In genomic region chr17:3957735-3958134, GRCh38 we compare ENCODE assay signal across 20 cellular contexts. TPM values are rescaled to one million over a fixed set of nuclear protein-coding genes. Genes with fewer than 3 reads are reported as not detected.
A peak's percentile ranks its signal among the peaks of the same experiment; 100 is the strongest.
DNase-seq lines count a peak whose midpoint lies in the region; ATAC-seq and TF ChIP-seq lines count a peak whose summit lies in the region.
"Had no signal": no experiment of that assay in that cellular context is flagged by ENCODE, and none has a peak within 500 bp of the region (broad histone marks: within the 10 kb centered on the region; RNA-seq: fewer than 3 reads in every experiment).

No MANE protein-coding gene starts in this region.

- TF ChIP-seq CTCF in SK-N-SH (IDR thresholded peaks at IDR 0.05) (no peak), ascending aorta (IDR thresholded peaks at IDR 0.05) (no peak)

- H3K9me3 ChIP-seq in SK-N-SH: no peaks in the 10 kb centered on the region
- H3K9me3 ChIP-seq in KOPT-K1 (ENCODE audit: insufficient read depth, low read length, poor library complexity, severe bottlenecking): no peaks in the 10 kb centered on the region
- H3K9me3 ChIP-seq in naive thymus-derived CD4-positive, alpha-beta T cell (ENCODE audit: control insufficient read depth in 2 of 3, low read length in 3 of 3): no peaks in the 10 kb centered on the region
- H3K9me3 ChIP-seq in ascending aorta: no peaks in the 10 kb centered on the region

- peaks cover 0 to 16% of the 10 kb centered on the region in 2 experiments; a peak in 1 of 4 replicates for H3K4me1 ChIP-seq in SK-N-SH (ENCODE audit: control insufficient read depth in 1 of 2, insufficient read depth in 2 of 2, low read depth in 1 of 2, low read length in 1 of 2)
- H3K4me1 ChIP-seq in naive thymus-derived CD4-positive, alpha-beta T cell (ENCODE audit: control insufficient read depth in 2 of 2, insufficient read depth in 2 of 2, low read length in 2 of 2): peaks cover 37 to 51% of the 10 kb centered on the region in 2 donors
- H3K4me1 ChIP-seq in ascending aorta: peaks cover 0 to 15% of the 10 kb centered on the region in 2 donors
- H3K4me1 ChIP-seq: foreskin keratinocyte had no signal

- peaks cover 8% of the 10 kb centered on the region; the same call in 1 of the 2 replicates for H3K27me3 ChIP-seq in SK-N-SH (ENCODE audit: insufficient read depth)
- no peaks in the 10 kb centered on the region for H3K27me3 ChIP-seq in naive thymus-derived CD4-positive, alpha-beta T cell (ENCODE audit: control insufficient read depth in 2 of 2, insufficient read depth in 2 of 2, low read length in 2 of 2)
- H3K27me3 ChIP-seq in ascending aorta: no peaks in the 10 kb centered on the region

- no peaks in the 10 kb centered on the region for H3K9me3 Mint-ChIP-seq in activated naive CD8-positive, alpha-beta T cell (ENCODE audit: low read depth)
- H3K9me3 Mint-ChIP-seq in naive thymus-derived CD4-positive, alpha-beta T cell: no peaks in the 10 kb centered on the region
- H3K9me3 Mint-ChIP-seq: activated CD4-positive, alpha-beta memory T cell treated with anti-CD3 and anti-CD28 coated beads, Interleukin-2, amount 10 ng/mL, durations not matched to agents 7 days and 5 days; activated T-helper 2 cell treated with anti-CD3 and anti-CD28 coated beads, Interferon-gamma antibody, Interleukin-2, Interleukin-4, amounts not matched to agents 10 μg/mL and 5 μg/mL and 100 μg/mL, durations not matched to agents 14 hours and 24 hours and 36 hours; neural crest cell had no signal

- CTCF ChIA-PET in SK-N-SH (lab: Yijun Ruan, JAX): interaction anchor here (1.6 kb wide), 1 partner anchor 44 kb away, joined by 7 read pairs; no protein-coding TSS in a partner anchor
- CTCF ChIA-PET in naive thymus-derived CD4-positive, alpha-beta T cell (lab: Charles Lee): no interaction called here

- POLR2A ChIA-PET in SK-N-SH (lab: Yijun Ruan, JAX): no interaction called here
- POLR2A ChIA-PET in naive thymus-derived CD4-positive, alpha-beta T cell (lab: Charles Lee): no interaction called here

- H3K36me3 Mint-ChIP-seq in activated naive CD8-positive, alpha-beta T cell: no peaks in the 10 kb centered on the region
- H3K36me3 Mint-ChIP-seq in naive thymus-derived CD4-positive, alpha-beta T cell: peaks cover 0 to 12% (median 0%) of the 10 kb centered on the region in 5 donors

- no peak overlapping the region for H3K4me3 Mint-ChIP-seq in activated naive CD8-positive, alpha-beta T cell
- H3K4me3 Mint-ChIP-seq in naive thymus-derived CD4-positive, alpha-beta T cell: peak overlapping the region in 6 of 10 donors; percentile 4 to 58 (median 44)
- H3K4me3 Mint-ChIP-seq: activated CD4-positive, alpha-beta memory T cell treated with anti-CD3 and anti-CD28 coated beads, Interleukin-2, amount 10 ng/mL, durations not matched to agents 7 days and 5 days; neural crest cell had no signal

- H3K4me2 ChIP-seq in SK-N-SH: no peak overlapping the region

- H3K36me3 ChIP-seq in SK-N-SH (replicated peaks in 1 of 2; ENCODE audit: control insufficient read depth in 1 of 2, insufficient read depth in 2 of 2, low read length in 1 of 2) (no peaks in the 10 kb centered on the region), KOPT-K1 (ENCODE audit: insufficient read depth, low read length) (peaks cover 77% of the 10 kb centered on the region), ascending aorta (no peaks in the 10 kb centered on the region)
- peaks cover 0 to 61% (median 4%) of the 10 kb centered on the region in 3 experiments for H3K36me3 ChIP-seq in naive thymus-derived CD4-positive, alpha-beta T cell (ENCODE audit: control insufficient read depth in 2 of 3, insufficient read depth in 3 of 3, low read length in 3 of 3)

- no peaks in the 10 kb centered on the region for H3K27me3 Mint-ChIP-seq in activated naive CD8-positive, alpha-beta T cell
- no peaks in the 10 kb centered on the region for H3K27me3 Mint-ChIP-seq in naive thymus-derived CD4-positive, alpha-beta T cell
- H3K27me3 Mint-ChIP-seq: activated CD4-positive, alpha-beta memory T cell treated with anti-CD3 and anti-CD28 coated beads, Interleukin-2, amount 10 ng/mL, durations not matched to agents 7 days and 5 days had no signal

- no peak overlapping the region for H3K9ac ChIP-seq in SK-N-SH

- no peaks in the 10 kb centered on the region for H3K9me2 ChIP-seq in SK-N-SH

- H3K79me2 ChIP-seq in SK-N-SH (ENCODE audit: insufficient read depth): no peaks in the 10 kb centered on the region

- no peaks in the 10 kb centered on the region for H4K20me1 ChIP-seq in SK-N-SH (ENCODE audit: insufficient read depth)

- 85% methylated on average over 7 of the region's 9 CpGs for WGBS in SK-N-SH (ENCODE audit: low lambda C conversion rate)

- intact Hi-C loops in naive thymus-derived CD4-positive, alpha-beta T cell (cut with micrococcal nuclease): no loop called here
- intact Hi-C loops in ascending aorta (cut with DNase I): no loop called here

- no peak overlapping the region for H3K27ac ChIP-seq in SK-N-SH (ENCODE audit: low read depth in 2 of 2, low read length in 1 of 2)
- peak overlapping the region; percentile 15 for H3K27ac ChIP-seq in KOPT-K1 (ENCODE audit: low read depth, low read length, poor library complexity, severe bottlenecking)
- H3K27ac ChIP-seq in naive thymus-derived CD4-positive, alpha-beta T cell (ENCODE audit: low read depth, low read length): peak overlapping the region; percentile 8
- H3K27ac ChIP-seq in ascending aorta: no peak overlapping the region
- H3K27ac ChIP-seq: foreskin keratinocyte had no signal

- no peak for TF ChIP-seq RAD21 in SK-N-SH (IDR thresholded peaks at IDR 0.05; ENCODE audit: low read length)

- no peak for TF ChIP-seq EP300 in SK-N-SH (IDR thresholded peaks at IDR 0.05; ENCODE audit: borderline replicate concordance in 1 of 2, low read depth in 1 of 2, low read length in 1 of 2)

- peaks cover 58% of the 10 kb centered on the region for H3K4me1 Mint-ChIP-seq in activated naive CD8-positive, alpha-beta T cell (ENCODE audit: low read depth)
- H3K4me1 Mint-ChIP-seq in naive thymus-derived CD4-positive, alpha-beta T cell: peaks cover 48 to 66% (median 61%) of the 10 kb centered on the region in 7 donors
- H3K4me1 Mint-ChIP-seq: neural crest cell had no signal

- no peak for ATAC-seq in SK-N-SH treated with all-trans-retinoic acid at 6 μM for 48 hours
- ATAC-seq in naive thymus-derived CD4-positive, alpha-beta T cell: no peak
- ATAC-seq: foreskin keratinocyte had no signal

- H3K4me3 ChIP-seq in SK-N-SH (ENCODE audit: low read depth in 2 of 2, low read length in 1 of 2) (no peak overlapping the region), ascending aorta (no peak overlapping the region)
- no peak overlapping the region for H3K4me3 ChIP-seq in naive thymus-derived CD4-positive, alpha-beta T cell (ENCODE audit: low read length)

- H3F3A ChIP-seq in SK-N-SH (replicated peaks; ENCODE audit: insufficient read depth): peaks cover 1% of the 10 kb centered on the region

- no peak overlapping the region for H2AFZ ChIP-seq in SK-N-SH (ENCODE audit: low read depth)

- peak; percentile 74 for DNase-seq in SK-N-SH
- no peak for DNase-seq in naive thymus-derived CD4-positive, alpha-beta T cell
- DNase-seq in stimulated activated CD4-positive, alpha-beta T cell treated with anti-CD3 and anti-CD28 coated beads, Interleukin-4, amount 100 ng/mL, for 1 hour: no peak
- DNase-seq in SK-N-DZ (ENCODE audit: low spot score): no peak
- no peak for DNase-seq in ascending aorta (ENCODE audit: low spot score in 2 of 2)
- DNase-seq: 8988T; activated CD4-positive, alpha-beta memory T cell treated with anti-CD3 and anti-CD28 coated beads, Interleukin-2, amount 10 ng/mL, durations not matched to agents 7 days and 5 days; foreskin keratinocyte; mesendoderm; MV-4-11; NCI-H187; NCI-H345; RPMI8226; small intestine had no signal

- H3K27ac Mint-ChIP-seq in activated naive CD8-positive, alpha-beta T cell: peak overlapping the region; percentile 41
- H3K27ac Mint-ChIP-seq in naive thymus-derived CD4-positive, alpha-beta T cell: peak overlapping the region in 7 of 9 donors; percentile 61 to 87 (median 83)
- H3K27ac Mint-ChIP-seq: activated CD4-positive, alpha-beta memory T cell treated with anti-CD3 and anti-CD28 coated beads, Interleukin-2, amount 10 ng/mL, durations not matched to agents 7 days and 5 days; activated T-helper 2 cell treated with anti-CD3 and anti-CD28 coated beads, Interferon-gamma antibody, Interleukin-2, Interleukin-4, amounts not matched to agents 10 μg/mL and 5 μg/mL and 100 μg/mL, durations not matched to agents 14 hours and 24 hours and 36 hours had no signal

TF ChIP-seq in SK-N-SH, 30 proteins besides CTCF, POLR2A, EP300 and RAD21 (continues in another document):
- TF ChIP-seq JUND (IDR thresholded peaks at IDR 0.05): no peak
- TF ChIP-seq POLR2AphosphoS5 (IDR thresholded peaks at IDR 0.05; ENCODE audit: low read depth, low read length): no peak
- no peak for TF ChIP-seq MAX (IDR thresholded peaks at IDR 0.05; ENCODE audit: low read depth)

TF ChIP-seq in SK-N-SH treated with all-trans-retinoic acid at 6 μM for 48 hours, 23 proteins besides CTCF, POLR2A, EP300 and RAD21 (continues in another document):
- no peak for TF ChIP-seq TCF4 (CRISPR knock-in tag; IDR thresholded peaks at IDR 0.05; ENCODE audit: borderline replicate concordance)

RNA-seq across cellular contexts. Expression of gene ATP2A3, which starts 6.5 kb away (rescaled TPM):
- polyA plus RNA-seq in SK-N-SH (2012; rRNA removed): 1.9 and 2.1 TPM in 2 replicates
- polyA plus RNA-seq in SK-N-SH (2012; cell fraction: cytosol; rRNA removed): 0.67 and 0.92 TPM in 2 replicates
- polyA plus RNA-seq in SK-N-SH (2012; cell fraction: nucleus; rRNA removed): 4.9 and 5.6 TPM in 2 replicates
- total RNA-seq in naive thymus-derived CD4-positive, alpha-beta T cell: 100 to 1,000 TPM; 148 to 260 (median 237) TPM
- 100 to 1,000 TPM in 1 of 2 donors, 10 to 100 TPM in 1; 46.6 to 104 TPM for polyA plus RNA-seq in naive thymus-derived CD4-positive, alpha-beta T cell
- polyA plus RNA-seq in SK-N-DZ (2014; cell fraction: cytosol; rRNA removed): 0.67 and 1.9 TPM in 2 replicates
- polyA plus RNA-seq in SK-N-DZ (2014; cell fraction: nucleus; rRNA removed): 0.70 and 0.73 TPM in 2 replicates
- total RNA-seq in ascending aorta: 27.2 TPM

RNA-seq across cellular contexts. Expression of gene P2RX1, which starts 41.5 kb away (rescaled TPM):
- polyA plus RNA-seq in SK-N-SH (2012; rRNA removed): not detected in 2 replicates
- polyA plus RNA-seq in SK-N-SH (2012; cell fraction: cytosol; rRNA removed): not detected in 2 replicates
- polyA plus RNA-seq in SK-N-SH (2012; cell fraction: nucleus; rRNA removed): 0.04 TPM in 1 of 2 replicates, not detected in the other
- 10 to 100 TPM in 1 of 5 experiments, 1 to 10 TPM in 1, under 1 TPM in 2, not detected in 1; 0.27 to 53.7 (median 2.7) TPM for total RNA-seq in naive thymus-derived CD4-positive, alpha-beta T cell
- polyA plus RNA-seq in naive thymus-derived CD4-positive, alpha-beta T cell: not detected
- polyA plus RNA-seq in SK-N-DZ (2014; cell fraction: cytosol; rRNA removed): not detected in 2 replicates
- 0.05 and 0.23 TPM in 2 replicates for polyA plus RNA-seq in SK-N-DZ (2014; cell fraction: nucleus; rRNA removed)
- total RNA-seq in ascending aorta: not detected
- total RNA-seq: foreskin keratinocyte, neural crest cell, pulmonary artery endothelial cell had no signal
- polyA plus RNA-seq: foreskin keratinocyte had no signal

Comparison
In these comparisons a context has a peak if more than half of its experiments do, and no peak if none do; other contexts are left out.
1. H3K27ac ChIP-seq: peak in KOPT-K1 (single experiment) and naive thymus-derived CD4-positive, alpha-beta T cell (single experiment); none in SK-N-SH (0 of 2) and ascending aorta (0 of 2).